ENCODE assay signal across 19 cellular contexts in the genomic region with DNA sequence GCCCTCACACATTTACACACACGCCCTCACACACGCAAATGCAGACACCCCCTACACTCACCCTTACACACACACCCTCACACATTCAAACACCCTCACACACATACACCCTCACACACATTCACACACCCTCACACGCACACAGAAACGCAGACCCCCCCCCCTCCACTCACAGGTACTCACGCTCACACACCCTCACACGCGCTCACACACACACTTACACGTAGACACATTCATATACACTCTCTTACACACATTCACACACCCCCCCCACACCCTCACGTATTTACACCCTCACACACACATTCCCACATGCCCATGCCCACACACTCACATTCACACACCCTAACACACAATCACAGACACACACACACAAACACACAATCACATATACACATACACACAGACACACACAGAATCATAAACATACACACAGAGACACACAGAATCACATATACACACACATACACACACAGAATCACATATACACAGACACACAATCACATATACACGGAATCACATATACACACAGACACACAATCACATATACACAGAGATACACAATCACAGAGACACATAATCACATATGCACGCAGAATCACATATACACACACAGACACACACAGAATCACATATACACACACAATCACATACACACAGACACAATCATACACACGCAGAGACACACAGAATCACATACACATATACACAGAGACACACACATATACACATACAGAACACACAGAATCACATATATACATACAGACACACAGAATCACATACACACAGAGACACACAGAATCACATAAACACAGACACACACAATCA.
DNase-seq lines count a peak whose midpoint lies in the region; ATAC-seq, FAIRE-seq and TF ChIP-seq lines count a peak whose summit lies in the region.
"Had no signal": no experiment of that assay in that cellular context is flagged by ENCODE, and none has a peak within 500 bp of the region (broad histone marks: within the 10 kb centered on the region; RNA-seq: fewer than 3 reads in every experiment).

No MANE protein-coding gene starts in this region.

- no peak overlapping the region for H3K4me2 ChIP-seq in GM12878 (ENCODE audit: control insufficient read depth, insufficient read depth)

- intact Hi-C loops in natural killer cell (cut with micrococcal nuclease): loop anchor here (5.0 kb wide), 1 partner anchor 131 kb away; no protein-coding TSS in a partner anchor
- intact Hi-C loops in GM12878 (cut with micrococcal nuclease; ENCODE audit: unreplicated experiment): no loop called here
- intact Hi-C loops in sigmoid colon (cut with DNase I): no loop called here

- POLR2A ChIA-PET in GM12878 (lab: Charles Lee): no interaction called here
- POLR2A ChIA-PET in activated CD8-positive, alpha-beta T cell treated with anti-CD3 and anti-CD28 coated beads, Interleukin-2, amount 10 ng/mL, durations not matched to agents 7 days and 5 days (lab: Charles Lee): no interaction called here

- H3K4me1 Mint-ChIP-seq in natural killer cell: no peaks in the 10 kb centered on the region
- H3K4me1 Mint-ChIP-seq in natural killer cell treated with Interleukin-12 subunit alpha and Interleukin-12 subunit beta and Interleukin-15 and Interleukin-18, amount 100 ng/mL, for 72 hours (ENCODE audit: low read depth in 2 of 2): peaks cover 0 to under 1% of the 10 kb centered on the region in 2 donors
- peaks cover 3% of the 10 kb centered on the region for H3K4me1 Mint-ChIP-seq in activated CD8-positive, alpha-beta T cell treated with anti-CD3 and anti-CD28 coated beads, Interleukin-2, amount 10 ng/mL, durations not matched to agents 7 days and 5 days (ENCODE audit: low read depth)

- CTCF ChIA-PET in GM12878 (lab: Yijun Ruan, JAX): no interaction called here
- CTCF ChIA-PET in activated CD8-positive, alpha-beta T cell treated with anti-CD3 and anti-CD28 coated beads, Interleukin-2, amount 10 ng/mL, durations not matched to agents 7 days and 5 days (lab: Charles Lee): interaction anchor here (2.1 kb wide), 1 partner anchor 523 kb away, joined by 5 read pairs; no protein-coding TSS in a partner anchor

- no peak overlapping the region for H3K4me3 Mint-ChIP-seq in natural killer cell
- H3K4me3 Mint-ChIP-seq in natural killer cell treated with Interleukin-12 subunit alpha and Interleukin-12 subunit beta and Interleukin-15 and Interleukin-18, amount 100 ng/mL, for 72 hours: no peak overlapping the region
- no peak overlapping the region for H3K4me3 Mint-ChIP-seq in activated CD8-positive, alpha-beta T cell treated with anti-CD3 and anti-CD28 coated beads, Interleukin-2, amount 10 ng/mL, durations not matched to agents 7 days and 5 days

- H3K4me3 ChIP-seq in GM12878 (no peak overlapping the region), iPS-20b (ENCODE audit: low read length) (peak overlapping the region; percentile 66), sigmoid colon (peak overlapping the region in 1 of 4 donors; percentile 23)
- H3K4me3 ChIP-seq: HAP-1, SJSA1 had no signal

- H4K20me1 ChIP-seq in GM12878 (ENCODE audit: control insufficient read depth, insufficient read depth): no peaks in the 10 kb centered on the region

- H3K36me3 ChIP-seq in GM12878 (ENCODE audit: control insufficient read depth in 2 of 2, insufficient read depth in 2 of 2, low read length in 1 of 2): no peaks in the 10 kb centered on the region
- no peaks in the 10 kb centered on the region for H3K36me3 ChIP-seq in iPS-20b (ENCODE audit: insufficient read depth, low read depth, low read length)
- H3K36me3 ChIP-seq in sigmoid colon: no peaks in the 10 kb centered on the region
- H3K36me3 ChIP-seq: HAP-1, SJSA1 had no signal

- ATAC-seq in natural killer cell (peak; percentile 11 to 16 (median 11)), GM12878 (no peak), HG02870 (IDR thresholded peaks at IDR 0.05; ENCODE audit: unreplicated experiment) (no peak)
- ATAC-seq in natural killer cell treated with Interleukin-12 subunit alpha and Interleukin-12 subunit beta and Interleukin-15 and Interleukin-18, amount 100 ng/mL, for 72 hours: no peak
- no peak for ATAC-seq in activated CD8-positive, alpha-beta T cell treated with anti-CD3 and anti-CD28 coated beads, Interleukin-2, amount 10 ng/mL, durations not matched to agents 7 days and 5 days
- ATAC-seq: PC-3 had no signal

- TF ChIP-seq CTCF in natural killer cell (IDR thresholded peaks at IDR 0.05) (no peak), GM12878 (IDR thresholded peaks at IDR 0.05 in 2 of 3, conservative IDR thresholded peaks at IDR 0.05 in 1 of 3; ENCODE audit: control insufficient read depth in 2 of 3, extremely low read depth in 1 of 3, insufficient read depth in 1 of 3, low read depth in 3 of 3, low read length in 3 of 3) (no peak), sigmoid colon (IDR thresholded peaks at IDR 0.05) (no peak)

- H3K27me3 Mint-ChIP-seq in natural killer cell (ENCODE audit: low read depth in 2 of 2): no peaks in the 10 kb centered on the region
- H3K27me3 Mint-ChIP-seq in natural killer cell treated with Interleukin-12 subunit alpha and Interleukin-12 subunit beta and Interleukin-15 and Interleukin-18, amount 100 ng/mL, for 72 hours: no peaks in the 10 kb centered on the region
- H3K27me3 Mint-ChIP-seq in activated CD8-positive, alpha-beta T cell treated with anti-CD3 and anti-CD28 coated beads, Interleukin-2, amount 10 ng/mL, durations not matched to agents 7 days and 5 days (ENCODE audit: low read depth): peaks cover 8% of the 10 kb centered on the region

- no peaks in the 10 kb centered on the region for H3K9me3 Mint-ChIP-seq in natural killer cell
- no peaks in the 10 kb centered on the region for H3K9me3 Mint-ChIP-seq in natural killer cell treated with Interleukin-12 subunit alpha and Interleukin-12 subunit beta and Interleukin-15 and Interleukin-18, amount 100 ng/mL, for 72 hours
- H3K9me3 Mint-ChIP-seq in activated CD8-positive, alpha-beta T cell treated with anti-CD3 and anti-CD28 coated beads, Interleukin-2, amount 10 ng/mL, durations not matched to agents 7 days and 5 days (ENCODE audit: insufficient read depth): no peaks in the 10 kb centered on the region
- H3K9me3 Mint-ChIP-seq: CD8-positive, alpha-beta T cell; nephron had no signal

- H3K27ac ChIP-seq in GM12878 (ENCODE audit: control insufficient read depth, insufficient read depth) (no peak overlapping the region), iPS-20b (ENCODE audit: low read length) (no peak overlapping the region), sigmoid colon (no peak overlapping the region)
- H3K27ac ChIP-seq: SJSA1 had no signal

- H3K79me2 ChIP-seq in GM12878 (ENCODE audit: control insufficient read depth, insufficient read depth, low read length): no peaks in the 10 kb centered on the region

- DNase-seq in natural killer cell (no peak), GM12878 (ENCODE audit: low read depth, low spot score) (no peak), NCI-H82 (lab: John Stamatoyannopoulos, UW) (no peak), sigmoid colon (no peak)
- DNase-seq in natural killer cell treated with Interleukin-12 subunit alpha and Interleukin-12 subunit beta and Interleukin-15 and Interleukin-18, amount 100 ng/mL, for 72 hours (ENCODE audit: low spot score): no peak
- DNase-seq in activated CD8-positive, alpha-beta T cell treated with anti-CD3 and anti-CD28 coated beads, Interleukin-2, amount 10 ng/mL, durations not matched to agents 7 days and 5 days: no peak
- DNase-seq: ACHN, Karpas-422, mesenchymal stem cell, NCI-H2107, PC-3 had no signal

- H3K27me3 ChIP-seq in GM12878 (replicated peaks in 1 of 2; ENCODE audit: control insufficient read depth in 2 of 2, insufficient read depth in 2 of 2, low read length in 1 of 2) (peaks cover 0 to 5% of the 10 kb centered on the region in 2 experiments), iPS-20b (ENCODE audit: insufficient read depth, low read length) (peaks cover 55% of the 10 kb centered on the region), sigmoid colon (peaks cover 11 to 55% (median 12%) of the 10 kb centered on the region in 3 donors)

- H2AFZ ChIP-seq in GM12878 (ENCODE audit: control insufficient read depth, low read depth, low read length): no peak overlapping the region

- H3K9ac ChIP-seq in GM12878 (ENCODE audit: control insufficient read depth, insufficient read depth, low read length) (no peak overlapping the region), iPS-20b (ENCODE audit: low read depth, low read length) (no peak overlapping the region)

- H3K4me1 ChIP-seq in GM12878 (ENCODE audit: control insufficient read depth, insufficient read depth, low read length): no peaks in the 10 kb centered on the region
- H3K4me1 ChIP-seq in iPS-20b (ENCODE audit: insufficient read depth, low read length): peaks cover 8% of the 10 kb centered on the region; the same call in 1 of the 2 replicates
- H3K4me1 ChIP-seq in sigmoid colon: peaks cover 0 to 12% (median 11%) of the 10 kb centered on the region in 4 donors
- H3K4me1 ChIP-seq: HAP-1, SJSA1 had no signal

- in situ Hi-C loops in GM12878 (cut with MboI): no loop called here

- TF ChIP-seq POLR2A in GM12878 (IDR thresholded peaks at IDR 0.05; ENCODE audit: low read depth, low read length) (no peak), sigmoid colon (IDR thresholded peaks at IDR 0.05) (no peak)

- BruUV-seq in GM12878 (replicated peaks; lab: Mats Ljungman, UMichigan): no TSS peak

- no peaks in the 10 kb centered on the region for H3K36me3 Mint-ChIP-seq in natural killer cell
- H3K36me3 Mint-ChIP-seq in natural killer cell treated with Interleukin-12 subunit alpha and Interleukin-12 subunit beta and Interleukin-15 and Interleukin-18, amount 100 ng/mL, for 72 hours: no peaks in the 10 kb centered on the region
- no peaks in the 10 kb centered on the region for H3K36me3 Mint-ChIP-seq in activated CD8-positive, alpha-beta T cell treated with anti-CD3 and anti-CD28 coated beads, Interleukin-2, amount 10 ng/mL, durations not matched to agents 7 days and 5 days (ENCODE audit: low read depth)
- H3K36me3 Mint-ChIP-seq: CD8-positive, alpha-beta T cell had no signal

- H3K27ac Mint-ChIP-seq in natural killer cell: no peak overlapping the region
- no peak overlapping the region for H3K27ac Mint-ChIP-seq in natural killer cell treated with Interleukin-12 subunit alpha and Interleukin-12 subunit beta and Interleukin-15 and Interleukin-18, amount 100 ng/mL, for 72 hours
- no peak overlapping the region for H3K27ac Mint-ChIP-seq in activated CD8-positive, alpha-beta T cell treated with anti-CD3 and anti-CD28 coated beads, Interleukin-2, amount 10 ng/mL, durations not matched to agents 7 days and 5 days
- H3K27ac Mint-ChIP-seq: CD8-positive, alpha-beta T cell; nephron had no signal

- SMC1A ChIA-PET in GM12878 (lab: Charles Lee; ENCODE audit: uncharacterized antibody, unreplicated experiment): no interaction called here

- H3K9me3 ChIP-seq in GM12878 (replicated peaks; ENCODE audit: control insufficient read depth, insufficient read depth, low read length) (no peaks in the 10 kb centered on the region), iPS-20b (ENCODE audit: insufficient read depth, low read depth, low read length) (no peaks in the 10 kb centered on the region), sigmoid colon (no peaks in the 10 kb centered on the region)
- H3K9me3 ChIP-seq: HAP-1, SJSA1 had no signal

- peak; percentile 18 for FAIRE-seq in GM12878 (lab: Jason Lieb, UNC)
- FAIRE-seq: GM18507, islet of Langerhans had no signal

- RAD21 ChIA-PET in GM12878 (lab: Charles Lee; ENCODE audit: unreplicated experiment): no interaction called here

- TF ChIP-seq EP300 in GM12878 (IDR thresholded peaks at IDR 0.05; ENCODE audit: borderline replicate concordance in 1 of 2, control insufficient read depth in 1 of 2, low read depth in 2 of 2, low read length in 2 of 2) (no peak), sigmoid colon (IDR thresholded peaks at IDR 0.05) (no peak)

- WGBS in GM12878 (ENCODE audit: insufficient coverage, insufficient replicate concordance, low lambda C conversion rate, missing lambda C conversion rate): 53% methylated on average over 12 of the region's 12 CpGs
- WGBS in sigmoid colon, 2 donors: 64 to 70% methylated on average over 12 of the region's 12 CpGs

- no peak for TF ChIP-seq RAD21 in GM12878 (IDR thresholded peaks at IDR 0.05; ENCODE audit: insufficient read depth, low read depth, low read length)

Comparison
In these comparisons a context has a peak if more than half of its experiments do, and no peak if none do; other contexts are left out.
1. ATAC-seq: peak in natural killer cell (3 of 3); none in natural killer cell treated with Interleukin-12 subunit alpha and Interleukin-12 subunit beta and Interleukin-15 and Interleukin-18, amount 100 ng/mL, for 72 hours (0 of 2), GM12878 (single experiment), activated CD8-positive, alpha-beta T cell treated with anti-CD3 and anti-CD28 coated beads, Interleukin-2, amount 10 ng/mL, durations not matched to agents 7 days and 5 days (single experiment) and HG02870 (single experiment).